ENCODE assay signal across 30 cellular contexts in the genomic region with DNA sequence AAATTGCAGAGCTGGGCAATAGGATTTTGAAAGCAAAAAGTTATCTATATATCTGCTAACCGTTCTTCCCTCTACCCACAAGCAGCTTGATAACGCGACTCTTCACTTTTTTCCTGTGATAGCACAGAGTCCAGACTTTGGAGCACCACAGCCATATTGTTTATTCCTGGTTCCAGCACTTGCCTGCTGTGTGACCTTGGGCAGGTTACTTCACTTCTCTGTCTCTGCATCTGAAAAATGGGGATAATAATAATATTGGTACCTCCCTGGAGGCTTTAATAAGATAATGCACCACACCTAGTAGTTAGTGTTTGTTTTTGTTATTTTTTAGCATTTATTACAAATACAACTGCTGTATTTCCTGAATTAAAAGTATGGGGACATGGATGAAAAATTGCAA.
"Had no signal": no experiment of that assay in that cellular context is flagged by ENCODE, and none has a peak within 500 bp of the region (broad histone marks: within the 10 kb centered on the region; RNA-seq: fewer than 3 reads in every experiment).

No MANE protein-coding gene starts in this region.

- H3K36me3 ChIP-seq: colonic mucosa, gastroesophageal sphincter, heart left ventricle, ovary, sigmoid colon, thoracic aorta, tibial nerve, upper lobe of left lung had no signal

- DNase-seq: colonic mucosa; effector CD8-positive, alpha-beta T cell; endodermal cell; foreskin keratinocyte; heart left ventricle; kidney; mucosa of descending colon; naive B cell; nephron progenitor cell; occipital lobe; ovary; posterior cingulate gyrus; psoas muscle; right cardiac atrium; sigmoid colon; stimulated activated CD4-positive, alpha-beta T cell treated with anti-CD3 and anti-CD28 coated beads, Interleukin-2, amount 100 ng/mL, for 24 hours; stimulated activated CD4-positive, alpha-beta T cell treated with anti-CD3 and anti-CD28 coated beads, Interleukin-4, amount 100 ng/mL, for 24 hours; upper lobe of left lung had no signal

- H3K27ac Mint-ChIP-seq: dendritic cell treated with granulocyte-macrophage colony-stimulating factor and Interleukin-4, amounts not matched to agents 40 ng/mL and 50 ng/mL, for 4 days; endodermal cell; memory B cell; stimulated activated effector memory CD8-positive, alpha-beta T cell treated with anti-CD3 and anti-CD28 coated beads, Interleukin-12 subunit alpha, Interleukin-12 subunit beta, amount 100 ng/mL, for 72 hours; stimulated activated naive CD8-positive, alpha-beta T cell treated with anti-CD3 and anti-CD28 coated beads, Interleukin-15, Interleukin-2, amounts not matched to agents 100 ng/mL and 50 ng/mL, for 24 hours had no signal

- H3K4me1 ChIP-seq: colonic mucosa, gastroesophageal sphincter, psoas muscle, tibial nerve had no signal

- H3K27me3 Mint-ChIP-seq: dendritic cell treated with granulocyte-macrophage colony-stimulating factor and Interleukin-4, amounts not matched to agents 40 ng/mL and 50 ng/mL, for 4 days; memory B cell; naive B cell; stimulated activated naive CD8-positive, alpha-beta T cell treated with anti-CD3 and anti-CD28 coated beads, Interleukin-15, Interleukin-2, amounts not matched to agents 100 ng/mL and 50 ng/mL, for 24 hours had no signal

- H3K27ac ChIP-seq: colonic mucosa, epithelial cell of prostate, foreskin keratinocyte, gastroesophageal sphincter, heart left ventricle, hepatocyte, ovary, psoas muscle, sigmoid colon, thoracic aorta, tibial nerve, upper lobe of left lung had no signal

- ATAC-seq: esophagus mucosa; foreskin keratinocyte; gastroesophageal sphincter; heart left ventricle; left lobe of liver; mucosa of descending colon; psoas muscle; right cardiac atrium; stimulated activated effector memory CD8-positive, alpha-beta T cell treated with anti-CD3 and anti-CD28 coated beads, Interleukin-12 subunit alpha, Interleukin-12 subunit beta, amount 100 ng/mL, for 72 hours had no signal

- H3K4me3 ChIP-seq: colonic mucosa, gastroesophageal sphincter, heart left ventricle, hepatocyte, lung, mucosa of descending colon, ovary, psoas muscle, sigmoid colon, thoracic aorta, tibial nerve, upper lobe of left lung had no signal

- H3K4me3 Mint-ChIP-seq: dendritic cell treated with granulocyte-macrophage colony-stimulating factor and Interleukin-4, amounts not matched to agents 40 ng/mL and 50 ng/mL, for 4 days; endodermal cell; memory B cell; nephron progenitor cell; stimulated activated effector memory CD8-positive, alpha-beta T cell treated with anti-CD3 and anti-CD28 coated beads, Interleukin-12 subunit alpha, Interleukin-12 subunit beta, amount 100 ng/mL, for 72 hours; stimulated activated naive CD8-positive, alpha-beta T cell treated with anti-CD3 and anti-CD28 coated beads, Interleukin-15, Interleukin-2, amounts not matched to agents 100 ng/mL and 50 ng/mL, for 24 hours had no signal

- H3K9me3 Mint-ChIP-seq: dendritic cell treated with granulocyte-macrophage colony-stimulating factor and Interleukin-4, amounts not matched to agents 40 ng/mL and 50 ng/mL, for 4 days; memory B cell; naive B cell; stimulated activated effector memory CD8-positive, alpha-beta T cell treated with anti-CD3 and anti-CD28 coated beads, Interleukin-12 subunit alpha, Interleukin-12 subunit beta, amount 100 ng/mL, for 72 hours; stimulated activated naive CD8-positive, alpha-beta T cell treated with anti-CD3 and anti-CD28 coated beads, Interleukin-15, Interleukin-2, amounts not matched to agents 100 ng/mL and 50 ng/mL, for 24 hours had no signal

- H3K9me3 ChIP-seq: colonic mucosa, gastroesophageal sphincter, heart left ventricle, mucosa of descending colon, ovary, psoas muscle, sigmoid colon, thoracic aorta, tibial nerve, upper lobe of left lung had no signal

- H3K27me3 ChIP-seq: colonic mucosa, foreskin keratinocyte, gastroesophageal sphincter, heart left ventricle, hepatocyte, ovary, sigmoid colon, tibial nerve, upper lobe of left lung had no signal
